In the genomic region with DNA sequence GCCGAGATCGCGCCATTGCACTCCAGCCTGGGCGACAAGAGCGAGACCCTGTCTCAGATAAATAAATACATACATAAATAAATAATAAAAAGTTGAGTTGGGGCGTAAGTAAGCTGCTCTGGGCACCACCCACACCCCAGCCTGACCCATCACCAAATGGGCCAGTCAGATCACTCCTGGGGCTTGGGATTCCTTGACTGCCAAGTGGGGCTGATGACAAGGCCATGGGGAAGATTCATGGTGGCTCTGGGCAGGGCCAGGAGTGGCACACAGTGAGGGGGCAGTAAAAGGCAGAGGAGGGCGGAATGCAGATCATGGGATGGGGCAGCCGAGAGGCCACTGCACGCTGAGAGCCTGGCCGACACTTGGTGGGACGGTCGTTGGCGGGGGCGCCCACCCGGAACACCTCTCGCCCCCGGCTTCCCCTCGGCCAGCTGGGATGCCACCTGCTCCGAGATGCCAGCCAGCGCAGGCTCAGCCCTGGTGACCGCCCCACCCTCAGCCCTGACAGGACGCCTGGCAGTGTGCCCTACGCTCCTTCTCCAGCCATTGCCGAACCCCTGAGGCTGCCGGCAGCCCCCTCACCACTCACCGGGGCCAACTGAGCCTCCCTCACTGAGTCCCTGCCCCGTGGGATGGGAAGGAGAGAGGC, we compare ENCODE assay signal across 25 cellular contexts. TPM values are rescaled to one million over a fixed set of nuclear protein-coding genes. Genes with fewer than 3 reads are reported as not detected.
A peak's percentile ranks its signal among the peaks of the same experiment; 100 is the strongest.
DNase-seq lines count a peak whose midpoint lies in the region; ATAC-seq and TF ChIP-seq lines count a peak whose summit lies in the region.
"Had no signal": no experiment of that assay in that cellular context is flagged by ENCODE, and none has a peak within 500 bp of the region (broad histone marks: within the 10 kb centered on the region; RNA-seq: fewer than 3 reads in every experiment).

No MANE protein-coding gene starts in this region.

- H3K4me3 ChIP-seq in testis, result no peak overlapping the region

- intact Hi-C loops in testis (cut with DNase I; ENCODE audit: low total_unique reads), result no loop called here

- no peak for ATAC-seq in GM18858 (IDR thresholded peaks at IDR 0.05; ENCODE audit: unreplicated experiment)
- ATAC-seq: CD8-positive, alpha-beta T cell; Panc1 had no signal

- DNase-seq in G401 (ENCODE audit: low spot score), result peak; percentile 87
- DNase-seq in NCI-H1694 treated with DMSO at 0.1 percent for 48 hours (lab: John Stamatoyannopoulos, UW), result peak; percentile 28
- peak; percentile 51 for DNase-seq in testis
- no peak for DNase-seq in epidermal melanocyte (ENCODE audit: insufficient read length, low spot score)
- no peak for DNase-seq in HT-29 (ENCODE audit: low spot score)
- DNase-seq: Caco-2; CD8-positive, alpha-beta T cell; DMS153; DND-41; KG1; MM.1S; NCI-H1417; NCI-H187; NCI-H2081 treated with DMSO at 0.1 percent for 48 hours; NCI-H2171; NCI-H226; NCI-H510A; NCI-H69; SHP77 treated with DMSO at 0.1 percent for 48 hours; SW 1271 had no signal

- TF ChIP-seq POLR2A in testis (IDR thresholded peaks at IDR 0.05), result no peak

- no peak for TF ChIP-seq CTCF in testis (IDR thresholded peaks at IDR 0.05)

- peaks cover 18% of the 10 kb centered on the region for H3K4me1 ChIP-seq in testis

- H3K9me3 ChIP-seq in testis, result no peaks in the 10 kb centered on the region
- H3K9me3 ChIP-seq: Caco-2 had no signal

- WGBS in testis, 2 donors, result 78 to 88% methylated on average over 19 to 27 of the region's 27 CpGs

- in situ Hi-C loops in G401 (cut with HindIII; ENCODE audit: low sequenced_read_pairs), result no loop called here

- no peaks in the 10 kb centered on the region for H3K36me3 ChIP-seq in testis (ENCODE audit: low read depth, missing control alignments)

- peak overlapping the region; percentile 49 for H3K27ac ChIP-seq in cingulate gyrus (ENCODE audit: low read depth, low read length)
- peak overlapping the region in 1 of 2 donors; percentile 50 for H3K27ac ChIP-seq in testis
- H3K27ac ChIP-seq: C4-2B had no signal

- H3K27me3 ChIP-seq in testis, result no peaks in the 10 kb centered on the region

RNA-seq across cellular contexts. Expression of a gene that starts 10.9 kb away (rescaled TPM):
- 10.2 and 21.8 TPM in 2 replicates for total RNA-seq in G401 (2014; rRNA removed; shearing (Covaris generic))
- total RNA-seq in testis, result 10 to 100 TPM; 36.8 to 53.3 TPM
- polyA plus RNA-seq in testis (ENCODE audit: insufficient read depth, low read depth, low replicate concordance), result 45.9 TPM
- 7.5 and 9.8 TPM in 2 replicates for total RNA-seq in HT-29 (2014; rRNA removed; shearing (Covaris generic))

RNA-seq across cellular contexts. Expression of a gene that starts 13.9 kb away (rescaled TPM):
- 0.43 and 2.4 TPM in 2 replicates for total RNA-seq in G401 (2014; rRNA removed; shearing (Covaris generic))
- 1 to 10 TPM; 6.1 to 7.5 TPM for total RNA-seq in testis
- 0.74 TPM for polyA plus RNA-seq in testis (ENCODE audit: insufficient read depth, low read depth, low replicate concordance)
- not detected in 2 replicates for total RNA-seq in HT-29 (2014; rRNA removed; shearing (Covaris generic))
- total RNA-seq: Caco-2 had no signal

RNA-seq across cellular contexts. Expression of a gene that starts 34.2 kb away (rescaled TPM):
- total RNA-seq in G401 (2014; rRNA removed; shearing (Covaris generic)), result 104 and 109 TPM in 2 replicates
- total RNA-seq in testis, result 10 to 100 TPM; 45.4 to 58.7 TPM
- polyA plus RNA-seq in testis (ENCODE audit: insufficient read depth, low read depth, low replicate concordance), result 28.9 TPM
- total RNA-seq in HT-29 (2014; rRNA removed; shearing (Covaris generic)), result 55.7 and 56.4 TPM in 2 replicates

RNA-seq across cellular contexts. Expression of a gene that starts 43.9 kb away (rescaled TPM):
- total RNA-seq in G401 (2014; rRNA removed; shearing (Covaris generic)), result 28.0 and 34.3 TPM in 2 replicates
- 100 to 1,000 TPM; 130 to 151 TPM for total RNA-seq in testis
- 218 TPM for polyA plus RNA-seq in testis (ENCODE audit: insufficient read depth, low read depth, low replicate concordance)
- not detected in 2 replicates for total RNA-seq in HT-29 (2014; rRNA removed; shearing (Covaris generic))
- total RNA-seq: CD8-positive, alpha-beta T cell; OCI-LY7 had no signal

RNA-seq across cellular contexts. Expression of a gene that starts 59.3 kb away (rescaled TPM):
- 116 and 141 TPM in 2 replicates for total RNA-seq in G401 (2014; rRNA removed; shearing (Covaris generic))
- 100 to 1,000 TPM; 214 to 256 TPM for total RNA-seq in testis
- polyA plus RNA-seq in testis (ENCODE audit: insufficient read depth, low read depth, low replicate concordance), result 266 TPM
- total RNA-seq in HT-29 (2014; rRNA removed; shearing (Covaris generic)), result 145 and 159 TPM in 2 replicates

Comparison
In these comparisons a context has a peak if more than half of its experiments do, and no peak if none do; other contexts are left out.
1. DNase-seq: peak in G401 (single experiment), NCI-H1694 treated with DMSO at 0.1 percent for 48 hours (single experiment) and testis (single experiment); none in epidermal melanocyte (single experiment) and HT-29 (single experiment).